Comparison of ENCODE assay signal across 8 cellular contexts in genomic region chr10:56155091-56155513, GRCh38.
DNase-seq lines count a peak whose midpoint lies in the region; TF ChIP-seq lines count a peak whose summit lies in the region.
"Not testable (repeated sequence)": the region's sequence is repeated elsewhere in the genome, so short reads cannot be mapped to it uniquely, and the experiment has no call there.

No MANE protein-coding gene starts in this region.

- not testable (repeated sequence) for H3K79me1 ChIP-seq in H9 (ENCODE audit: insufficient read depth, low read depth, low read length, poor library complexity, severe bottlenecking)

- TF ChIP-seq POLR2A in testis (IDR thresholded peaks at IDR 0.05): not testable (repeated sequence)

- DNase-seq in ELF-1 (ENCODE audit: low read depth, low spot score) (peak; percentile 80), H9 (peak; percentile 60), activated gamma-delta T cell (lab: John Stamatoyannopoulos, UW) (peak; percentile 6), endodermal cell (peak; percentile 70), hepatocyte (ENCODE audit: low spot score) (peak; percentile 50), islet precursor cell (peak; percentile 73), osteocyte (ENCODE audit: extremely low spot score, unreplicated experiment) (peak; percentile 83), testis (peak; percentile 53)

- WGBS in H9 (ENCODE audit: extremely low coverage, insufficient read length, low lambda C conversion rate): no CpG with 5 or more reads among the region's 41 CpGs
- WGBS in endodermal cell (ENCODE audit: insufficient coverage in 1 of 2, insufficient read length in 1 of 2), 2 experiments: 96% methylated on average over 41 of the region's 41 CpGs; no CpG with 5 or more reads in 1 of the 2 experiments
- 48% methylated on average over 35 of the region's 41 CpGs for WGBS in hepatocyte (ENCODE audit: low lambda C conversion rate, missing lambda C conversion rate)
- WGBS in testis, 2 donors: 51 to 78% methylated on average over 7 to 25 of the region's 41 CpGs

- H3K36me3 ChIP-seq in endodermal cell (ENCODE audit: control insufficient read depth, insufficient read depth, low read length); hepatocyte (replicated peaks; ENCODE audit: insufficient read depth, low read depth); testis (ENCODE audit: low read depth, missing control alignments): not testable (repeated sequence)

- not testable (repeated sequence) for H2BK12ac ChIP-seq in H9 (ENCODE audit: insufficient read length, low read depth, low read length)

- not testable (repeated sequence) for H3K23ac ChIP-seq in H9 (ENCODE audit: insufficient read length, low read depth, low read length)

- intact Hi-C loops in testis (cut with DNase I; ENCODE audit: low total_unique reads): not testable (repeated sequence)

- not testable (repeated sequence) for H3K4ac ChIP-seq in H9 (ENCODE audit: low read depth, low read length)

- H2AFZ ChIP-seq in H9 (ENCODE audit: low read length): not testable (repeated sequence)
- H2AFZ ChIP-seq in hepatocyte: peak overlapping the region; percentile 43

- not testable (repeated sequence) for H3K79me2 ChIP-seq in H9 (ENCODE audit: insufficient read depth, low read length); hepatocyte

- H2BK5ac ChIP-seq in H9 (ENCODE audit: insufficient read length, low read length): not testable (repeated sequence)

- H2BK20ac ChIP-seq in H9 (ENCODE audit: low read depth, low read length, poor library complexity, severe bottlenecking): not testable (repeated sequence)

- not testable (repeated sequence) for H3K56ac ChIP-seq in H9 (ENCODE audit: insufficient read length, low read depth, low read length)

- not testable (repeated sequence) for H3K14ac ChIP-seq in H9 (ENCODE audit: insufficient read depth, low read length)

- H3K27me3 ChIP-seq in H9 (ENCODE audit: insufficient read depth, low read length); endodermal cell (ENCODE audit: control insufficient read depth, insufficient read depth, low read length, poor library complexity, severe bottlenecking); hepatocyte; testis: not testable (repeated sequence)

- not testable (repeated sequence) for H3K9ac ChIP-seq in H9 (ENCODE audit: extremely low read depth, insufficient read length, low read length); endodermal cell (ENCODE audit: extremely low read depth, low read length, poor library complexity, severe bottlenecking)

- H3K9me2 ChIP-seq in hepatocyte (replicated peaks; ENCODE audit: insufficient read depth): not testable (repeated sequence)

- not testable (repeated sequence) for H3K4me1 Mint-ChIP-seq in H9; endodermal cell; osteocyte (ENCODE audit: unreplicated experiment)

- not testable (repeated sequence) for H3K23me2 ChIP-seq in H9 (ENCODE audit: insufficient read length, low read depth, low read length, poor library complexity, severe bottlenecking)

- H2AK5ac ChIP-seq in H9 (ENCODE audit: insufficient read length, low read length): not testable (repeated sequence)

- not testable (repeated sequence) for H3K9me3 ChIP-seq in H9 (ENCODE audit: control insufficient read depth, low read depth, low read length); endodermal cell (ENCODE audit: control insufficient read depth, low read length); hepatocyte (ENCODE audit: low read depth); testis

- not testable (repeated sequence) for H3K27ac Mint-ChIP-seq in H9; endodermal cell; osteocyte (ENCODE audit: unreplicated experiment)

- H3K4me3 Mint-ChIP-seq in H9: not testable (repeated sequence)
- H3K4me3 Mint-ChIP-seq in endodermal cell (peak overlapping the region; percentile 56), osteocyte (ENCODE audit: unreplicated experiment) (peak overlapping the region; percentile 62)

- H3K4me2 ChIP-seq in H9 (ENCODE audit: insufficient read depth, insufficient read length, low read length): not testable (repeated sequence)
- H3K4me2 ChIP-seq in hepatocyte: peak overlapping the region; percentile 70

- H4K8ac ChIP-seq in H9 (replicated peaks; ENCODE audit: insufficient read length, low read depth, low read length): not testable (repeated sequence)

- H3K18ac ChIP-seq in H9 (ENCODE audit: insufficient read length, low read depth, low read length): not testable (repeated sequence)

- not testable (repeated sequence) for H3K27me3 Mint-ChIP-seq in H9 (ENCODE audit: low read depth); endodermal cell (ENCODE audit: insufficient read depth); osteocyte (ENCODE audit: unreplicated experiment)

- H3K4me3 ChIP-seq in endodermal cell (ENCODE audit: low read length): not testable (repeated sequence)
- peak overlapping the region; percentile 10 for H3K4me3 ChIP-seq in hepatocyte
- H3K4me3 ChIP-seq in testis: peak overlapping the region; percentile 34 to 52

- H4K91ac ChIP-seq in H9 (ENCODE audit: insufficient read length, low read depth, low read length): not testable (repeated sequence)

- H3K9me3 Mint-ChIP-seq in H9: not testable (repeated sequence)
- H3K9me3 Mint-ChIP-seq in endodermal cell (peaks cover 20% of the 10 kb centered on the region), osteocyte (ENCODE audit: unreplicated experiment) (peaks cover 16% of the 10 kb centered on the region)

- not testable (repeated sequence) for H4K5ac ChIP-seq in H9 (ENCODE audit: insufficient read length, low read depth, low read length)

- not testable (repeated sequence) for H2BK15ac ChIP-seq in H9 (ENCODE audit: low read depth, low read length)

- not testable (repeated sequence) for TF ChIP-seq CTCF in H9 (conservative IDR thresholded peaks at IDR 0.05); endodermal cell (conservative IDR thresholded peaks at IDR 0.05); hepatocyte (IDR thresholded peaks at IDR 0.05; ENCODE audit: poor library complexity); osteocyte (IDR thresholded peaks at IDR 0.05); testis (IDR thresholded peaks at IDR 0.05)

- not testable (repeated sequence) for H3K27ac ChIP-seq in H9 (ENCODE audit: insufficient read length, low read depth, low read length); endodermal cell (ENCODE audit: low read depth, low read length)
- H3K27ac ChIP-seq in hepatocyte (peak overlapping the region; percentile 43), testis (peak overlapping the region in 1 of 2 donors; percentile 24)

- H2BK120ac ChIP-seq in H9 (ENCODE audit: low read depth, low read length, poor library complexity, severe bottlenecking): not testable (repeated sequence)

- not testable (repeated sequence) for H3T11ph ChIP-seq in H9 (ENCODE audit: low read length)

- H4K20me1 ChIP-seq in H9 (ENCODE audit: control insufficient read depth, insufficient read depth, insufficient read length); hepatocyte (ENCODE audit: insufficient read depth, poor library complexity, severe bottlenecking): not testable (repeated sequence)

- H3K4me1 ChIP-seq in H9 (ENCODE audit: insufficient read depth, low read length); endodermal cell (ENCODE audit: control insufficient read depth, insufficient read depth, low read length); hepatocyte (ENCODE audit: insufficient read depth); testis: not testable (repeated sequence)

- not testable (repeated sequence) for H3K36me3 Mint-ChIP-seq in H9 (ENCODE audit: insufficient read depth in 1 of 3, low read depth in 3 of 3); osteocyte (ENCODE audit: unreplicated experiment)
- H3K36me3 Mint-ChIP-seq in endodermal cell (ENCODE audit: low read depth): peaks cover 13% of the 10 kb centered on the region

Comparison
In these comparisons a context has a peak if more than half of its experiments do, and no peak if none do; other contexts are left out.
1. DNase-seq: peak in every context shown above with its lines; median percentile 83 in osteocyte; 80 in ELF-1; 73 in islet precursor cell; 70 in endodermal cell; 60 in H9; 53 in testis; 50 in hepatocyte; 6 in activated gamma-delta T cell.